9 cellular contexts compared by ENCODE assay signal in genomic region chr5:97163360-97163764, GRCh38. TPM values are rescaled to one million over a fixed set of nuclear protein-coding genes. Genes with fewer than 3 reads are reported as not detected.
DNase-seq lines count a peak whose midpoint lies in the region; ATAC-seq, FAIRE-seq and TF ChIP-seq lines count a peak whose summit lies in the region.
"Had no signal": no experiment of that assay in that cellular context is flagged by ENCODE, and none has a peak within 500 bp of the region (broad histone marks: within the 10 kb centered on the region; RNA-seq: fewer than 3 reads in every experiment).

No MANE protein-coding gene starts in this region.

- no peaks in the 10 kb centered on the region for H4K20me1 ChIP-seq in K562 (replicated peaks; ENCODE audit: control insufficient read depth, insufficient read depth, low read length)

- in situ Hi-C loops in K562 (cut with MboI), result loop anchor here (5.0 to 10.0 kb wide), 3 partner anchors 286 to 559 kb away; partner anchors contain the start of gene ERAP2

- peaks cover 0 to 2% (median 0%) of the 10 kb centered on the region in 3 donors for H3K27me3 Mint-ChIP-seq in CD14-positive monocyte (ENCODE audit: low read depth in 3 of 3)

- intact Hi-C loops in CD14-positive monocyte (cut with micrococcal nuclease), result loop anchor here (10.0 kb wide), 3 partner anchors 169 to 299 kb away; partner anchors contain the start of gene ERAP2 (in 1 of the 2)
- intact Hi-C loops in K562 (cut with micrococcal nuclease), result loop anchor here (1.0 to 10.0 kb wide), 6 partner anchors 101 to 819 kb away; no protein-coding TSS in a partner anchor
- intact Hi-C loops in right lobe of liver (cut with DNase I), result no loop called here
- intact Hi-C loops in uterus (cut with DNase I; ENCODE audit: low total_unique reads), result no loop called here

- no peak overlapping the region for H3K4me2 ChIP-seq in K562 (ENCODE audit: insufficient read depth, low read length)

- H3K36me3 ChIP-seq in K562 (ENCODE audit: control insufficient read depth, insufficient read depth, low read length) (peaks cover 72% of the 10 kb centered on the region), right lobe of liver (peaks cover 0 to 42% (median 13%) of the 10 kb centered on the region in 4 donors), uterus (no peaks in the 10 kb centered on the region)

- H3K27ac Mint-ChIP-seq in CD14-positive monocyte, result no peak overlapping the region

- TF ChIP-seq CTCF in CD14-positive monocyte (IDR thresholded peaks at IDR 0.05) (peak; percentile 89), HFF-Myc (IDR thresholded peaks at IDR 0.05; ENCODE audit: low read depth, low read length, missing control alignments) (peak; percentile 43), K562 (IDR thresholded peaks at IDR 0.05 in 2 of 3, conservative IDR thresholded peaks at IDR 0.05 in 1 of 3; ENCODE audit: insufficient read depth in 2 of 3, low read depth in 1 of 3, low read length in 3 of 3) (peak; percentile 16 to 62 (median 40); a peak in 3 of 6 replicates), right lobe of liver (IDR thresholded peaks at IDR 0.05) (peak; percentile 35 to 69 (median 58)), uterus (IDR thresholded peaks at IDR 0.05) (peak in 2 of 4 experiments; percentile 53 to 57)

- CTCF ChIA-PET in K562 (lab: Yijun Ruan, JAX; ENCODE audit: low intra/inter-chr PET ratio), result interaction anchor here (0.6 to 3.1 kb wide), 9 partner anchors 117 to 550 kb away, joined by 3 to 30 read pairs (median 4); no protein-coding TSS in a partner anchor

- H3K79me2 ChIP-seq in K562 (ENCODE audit: control insufficient read depth, insufficient read depth, low read length), result peaks cover 4% of the 10 kb centered on the region; the same call in 1 of the 3 replicates

- POLR2A ChIA-PET in K562 (lab: Yijun Ruan, JAX), result interaction anchor here (0.5 to 0.6 kb wide), 2 partner anchors 44 to 221 kb away, joined by 3 read pairs; no protein-coding TSS in a partner anchor

- no peak overlapping the region for H2AFZ ChIP-seq in K562 (ENCODE audit: low read depth, low read length)

- TF ChIP-seq EP300 in K562 (IDR thresholded peaks at IDR 0.05; ENCODE audit: low read length), result no peak

- H3K9me3 ChIP-seq in K562 (replicated peaks; ENCODE audit: control insufficient read depth, insufficient read depth, low read depth, low read length) (no peaks in the 10 kb centered on the region), right lobe of liver (no peaks in the 10 kb centered on the region), uterus (no peaks in the 10 kb centered on the region)

- no TSS peak for BruUV-seq in K562 (replicated peaks; lab: Mats Ljungman, UMichigan)

- peak; percentile 35; the same call in 1 of the 3 replicates for ATAC-seq in K562
- ATAC-seq in right lobe of liver, result peak in 3 of 4 donors; percentile 41 to 49 (median 44)
- ATAC-seq in GM21423 (IDR thresholded peaks at IDR 0.05; ENCODE audit: unreplicated experiment), result no peak

- H3K9me3 Mint-ChIP-seq in CD14-positive monocyte, result peaks cover 5 to 10% (median 6%) of the 10 kb centered on the region in 7 donors

- TF ChIP-seq POLR2A in K562 (conservative IDR thresholded peaks at IDR 0.05), result no peak
- TF ChIP-seq POLR2A in right lobe of liver (IDR thresholded peaks at IDR 0.05), result no peak
- no peak for TF ChIP-seq POLR2A in uterus (IDR thresholded peaks at IDR 0.05)

- H3K4me1 ChIP-seq in K562 (replicated peaks in 1 of 2; ENCODE audit: control insufficient read depth in 2 of 2, insufficient read depth in 2 of 2, low read length in 2 of 2) (no peaks in the 10 kb centered on the region), right lobe of liver (no peaks in the 10 kb centered on the region), uterus (no peaks in the 10 kb centered on the region)

- peaks cover 10% of the 10 kb centered on the region for H3K4me1 Mint-ChIP-seq in CD14-positive monocyte

- peaks cover 39 to 67% of the 10 kb centered on the region in 2 donors for H3K36me3 Mint-ChIP-seq in CD14-positive monocyte

- TF ChIP-seq RAD21 in K562 (CRISPR knock-in tag; conservative IDR thresholded peaks at IDR 0.05 in 1 of 2, IDR thresholded peaks at IDR 0.05 in 1 of 2), result peak; percentile 17 to 28; a peak in 2 of 4 replicates

- H3K9ac ChIP-seq in K562 (ENCODE audit: insufficient read depth in 1 of 2, low read depth in 2 of 2, low read length in 2 of 2), result no peak overlapping the region

- no peaks in the 10 kb centered on the region for H3K27me3 ChIP-seq in K562 (ENCODE audit: control insufficient read depth in 2 of 2, insufficient read depth in 2 of 2, low read length in 2 of 2)
- no peaks in the 10 kb centered on the region for H3K27me3 ChIP-seq in right lobe of liver
- no peaks in the 10 kb centered on the region for H3K27me3 ChIP-seq in uterus

- no peak for DNase-seq in CD14-positive monocyte (ENCODE audit: low spot score)
- no peak for DNase-seq in HFF-Myc (ENCODE audit: extremely low read depth, low read depth)
- DNase-seq in K562 (ENCODE audit: extremely low read depth in 1 of 4, low spot score in 3 of 4), result peak in 1 of 4 experiments; percentile 20
- no peak for DNase-seq in right lobe of liver
- no peak for DNase-seq in NCI-H2227 treated with DMSO at 0.1 percent for 48 hours (lab: John Stamatoyannopoulos, UW)
- no peak for DNase-seq in dedifferentiated amniotic fluid mesenchymal stem cell (ENCODE audit: extremely low spot score)
- DNase-seq in uterus, result no peak

- H3K4me3 ChIP-seq in HFF-Myc (replicated peaks; ENCODE audit: low read depth, low read length) (no peak overlapping the region), K562 (no peak overlapping the region), right lobe of liver (no peak overlapping the region), uterus (no peak overlapping the region)

- H3K9me1 ChIP-seq in K562 (ENCODE audit: control insufficient read depth, insufficient read depth, low read length), result no peaks in the 10 kb centered on the region

- H3K4me3 Mint-ChIP-seq in CD14-positive monocyte, result no peak overlapping the region

- H3K27ac ChIP-seq in K562 (ENCODE audit: extremely low read depth, low read depth, low read length) (no peak overlapping the region), right lobe of liver (no peak overlapping the region), uterus (no peak overlapping the region)

- no peak for FAIRE-seq in K562 (lab: Jason Lieb, UNC)

TF ChIP-seq in K562, 482 proteins besides CTCF, POLR2A, EP300 and RAD21 (continues in another document):
- TF ChIP-seq TFE3 (CRISPR knock-in tag; IDR thresholded peaks at IDR 0.05), result peak; percentile 92
- no peak for TF ChIP-seq TEAD1 (CRISPR knock-in tag; IDR thresholded peaks at IDR 0.05)
- TF ChIP-seq ESRRA (IDR thresholded peaks at IDR 0.05; ENCODE audit: borderline replicate concordance, low read depth), result no peak

RNA-seq across cellular contexts. Expression of gene RIOK2, which starts 19.7 kb away (rescaled TPM):
- 10 to 100 TPM; 12.7 to 16.4 TPM for polyA plus RNA-seq in CD14-positive monocyte
- total RNA-seq in K562 (2011; cell fraction: chromatin; rRNA removed; ENCODE audit: low replicate concordance), result 24.7 and 80.5 TPM in 2 replicates
- 16.5 and 27.8 TPM in 2 replicates for total RNA-seq in K562 (2011; cell fraction: nucleolus; rRNA removed)
- total RNA-seq in K562 (2011; cell fraction: nucleoplasm; rRNA removed), result 34.5 and 35.2 TPM in 2 replicates
- 33.1 and 33.6 TPM in 2 replicates for total RNA-seq in K562 (2014; rRNA removed)
- 54.0 and 58.7 TPM in 2 replicates for total RNA-seq in K562 (2014; rRNA removed; fragmentation: Illumina TruSeq; extraction: Trizol)
- 37.9 and 47.8 TPM in 2 replicates for total RNA-seq in K562 (2015; rRNA removed; fragmentation: Illumina TruSeq; extraction: Trizol)
- 44.0 and 46.6 TPM in 2 replicates for total RNA-seq in K562 (2021)
- polyA plus RNA-seq in K562 (2011; rRNA removed), result 31.6 and 47.1 TPM in 2 replicates
- polyA plus RNA-seq in K562 (2011; cell fraction: cytosol; rRNA removed), result 3.2 and 7.1 TPM in 2 replicates
- polyA plus RNA-seq in K562 (2011; cell fraction: nucleus; rRNA removed), result 14.7 and 18.4 TPM in 2 replicates
- polyA plus RNA-seq in K562 (2012), result 28.8 and 35.1 TPM in 2 replicates
- polyA plus RNA-seq in K562 (2014; fragmentation: Illumina TruSeq; extraction: Trizol), result 22.9 and 24.4 TPM in 2 replicates
- polyA plus RNA-seq in K562 (2014; fragmentation: Nextera tagmentation; extraction: Ambion mirVana), result 10 to 100 TPM; 81.6 to 97.6 TPM
- polyA plus RNA-seq in K562 (2014; rRNA removed), result 43.4 and 50.5 TPM in 2 replicates
- polyA minus RNA-seq in K562 (2011; rRNA and poly(A)+ RNA removed), result 49.1 and 62.6 TPM in 2 replicates
- polyA minus RNA-seq in K562 (2011; cell fraction: cytosol; rRNA and poly(A)+ RNA removed), result 12.4 and 13.8 TPM in 2 replicates
- polyA minus RNA-seq in K562 (2011; cell fraction: nucleus; rRNA and poly(A)+ RNA removed), result 44.8 and 75.5 TPM in 2 replicates
- 10 to 100 TPM in 3 of 6 experiments, 1 to 10 TPM in 3; 7.0 to 17.6 (median 10.4) TPM for total RNA-seq in right lobe of liver
- total RNA-seq in uterus, result 10 to 100 TPM in 3 of 4 donors, 1 to 10 TPM in 1; 7.7 to 51.9 (median 16.9) TPM

RNA-seq across cellular contexts. Expression of gene LIX1, which starts 21.0 kb away (rescaled TPM):
- not detected for polyA plus RNA-seq in CD14-positive monocyte
- not detected in 2 replicates for total RNA-seq in K562 (2011; cell fraction: chromatin; rRNA removed; ENCODE audit: low replicate concordance)
- total RNA-seq in K562 (2011; cell fraction: nucleolus; rRNA removed), result not detected in 2 replicates
- not detected in 2 replicates for total RNA-seq in K562 (2011; cell fraction: nucleoplasm; rRNA removed)
- total RNA-seq in K562 (2014; rRNA removed), result not detected in 2 replicates
- not detected in 2 replicates for total RNA-seq in K562 (2014; rRNA removed; fragmentation: Illumina TruSeq; extraction: Trizol)
- total RNA-seq in K562 (2015; rRNA removed; fragmentation: Illumina TruSeq; extraction: Trizol), result not detected in 2 replicates
- not detected in 2 replicates for total RNA-seq in K562 (2021)
- polyA plus RNA-seq in K562 (2011; rRNA removed), result not detected in 2 replicates
- 0.01 TPM in 1 of 2 replicates, not detected in the other for polyA plus RNA-seq in K562 (2011; cell fraction: cytosol; rRNA removed)
- not detected in 2 replicates for polyA plus RNA-seq in K562 (2011; cell fraction: nucleus; rRNA removed)
- polyA plus RNA-seq in K562 (2012), result 0.01 and 0.15 TPM in 2 replicates
- not detected in 2 replicates for polyA plus RNA-seq in K562 (2014; fragmentation: Illumina TruSeq; extraction: Trizol)
- under 1 TPM; 0.01 to 0.18 TPM for polyA plus RNA-seq in K562 (2014; fragmentation: Nextera tagmentation; extraction: Ambion mirVana)
- not detected in 2 replicates for polyA plus RNA-seq in K562 (2014; rRNA removed)
- polyA minus RNA-seq in K562 (2011; rRNA and poly(A)+ RNA removed), result not detected in 2 replicates
- polyA minus RNA-seq in K562 (2011; cell fraction: cytosol; rRNA and poly(A)+ RNA removed), result not detected in 2 replicates
- not detected in 2 replicates for polyA minus RNA-seq in K562 (2011; cell fraction: nucleus; rRNA and poly(A)+ RNA removed)
- not detected for total RNA-seq in right lobe of liver
- 1 to 10 TPM in 1 of 4 donors, not detected in 3; 3.9 TPM for total RNA-seq in uterus
- total RNA-seq: activated CD8-positive, alpha-beta memory T cell treated with anti-CD3 and anti-CD28 coated beads for 36 hours had no signal

Comparison
In these comparisons a context has a peak if more than half of its experiments do, and no peak if none do; other contexts are left out.
1. intact Hi-C loops: an anchor here in CD14-positive monocyte (10.0 kb wide) and K562 (1.0 to 10.0 kb wide); none called in right lobe of liver and uterus.